In genomic region chr2:216518566-216519119, GRCh38 we compare ENCODE assay signal across 1 cellular context.
TF ChIP-seq lines count a peak whose summit lies in the region.

No MANE protein-coding gene starts in this region.

TF ChIP-seq in HEK293, 187 proteins besides CTCF, POLR2A, EP300 and RAD21 (continued from another document):
- TF ChIP-seq ZNF623 (tag by site-specific recombination; IDR thresholded peaks at IDR 0.05) (peak; percentile 80), ZBTB8A (tag by site-specific recombination; IDR thresholded peaks at IDR 0.05) (peak; percentile 80), ZNF121 (tag by site-specific recombination; IDR thresholded peaks at IDR 0.05) (0 out of 2 replicates have a peak, but pooled peaks have one; percentile 39), ZXDB (tag by site-specific recombination; IDR thresholded peaks at IDR 0.05) (peak; percentile 85), ZNF202 (tag by site-specific recombination; IDR thresholded peaks at IDR 0.05; ENCODE audit: borderline replicate concordance) (peak; percentile 88; the same call in 1 of the 2 replicates), ZFP37 (tag by site-specific recombination; IDR thresholded peaks at IDR 0.05) (peak; percentile 89), ZNF19 (tag by site-specific recombination; IDR thresholded peaks at IDR 0.05; ENCODE audit: low read depth) (0 out of 2 replicates have a peak, but pooled peaks have one; percentile 74), ZNF433 (tag by site-specific recombination; IDR thresholded peaks at IDR 0.05; ENCODE audit: low read depth) (peak; percentile 85), ZNF654 (tag by site-specific recombination; IDR thresholded peaks at IDR 0.05; ENCODE audit: low read depth) (peak; percentile 51), ZNF560 (tag by site-specific recombination; IDR thresholded peaks at IDR 0.05; ENCODE audit: borderline replicate concordance) (peak; percentile 90), ZNF629 (tag by site-specific recombination; IDR thresholded peaks at IDR 0.05) (peak; percentile 67), GFI1B (tag by site-specific recombination; IDR thresholded peaks at IDR 0.05) (0 out of 2 replicates have a peak, but pooled peaks have one; percentile 42), TSHZ1 (tag by site-specific recombination; IDR thresholded peaks at IDR 0.05; ENCODE audit: borderline replicate concordance) (peak; percentile 49; the same call in 1 of the 2 replicates), ZNF138 (tag by site-specific recombination; IDR thresholded peaks at IDR 0.05; ENCODE audit: borderline replicate concordance) (peak; percentile 86; the same call in 1 of the 2 replicates), ZBTB21 (tag by site-specific recombination; IDR thresholded peaks at IDR 0.05) (peak; percentile 54; the same call in 1 of the 2 replicates), ZNF558 (tag by site-specific recombination; IDR thresholded peaks at IDR 0.05) (peak; percentile 91), GLI2 (tag by site-specific recombination; IDR thresholded peaks at IDR 0.05; ENCODE audit: borderline replicate concordance, low read depth) (peak; percentile 51; the same call in 1 of the 2 replicates), ZNF580 (tag by site-specific recombination; IDR thresholded peaks at IDR 0.05) (peak; percentile 65; the same call in 1 of the 2 replicates), ZNF664 (tag by site-specific recombination; IDR thresholded peaks at IDR 0.05) (peak; percentile 62; the same call in 1 of the 2 replicates), ZNF510 (tag by site-specific recombination; IDR thresholded peaks at IDR 0.05; ENCODE audit: insufficient replicate concordance) (peak; percentile 93), ZNF214 (tag by site-specific recombination; IDR thresholded peaks at IDR 0.05; ENCODE audit: borderline replicate concordance) (peak; percentile 23; the same call in 1 of the 2 replicates), OVOL3 (tag by site-specific recombination; IDR thresholded peaks at IDR 0.05) (peak; percentile 70; the same call in 1 of the 2 replicates), ZNF292 (tag by site-specific recombination; IDR thresholded peaks at IDR 0.05; ENCODE audit: borderline replicate concordance, low read depth) (peak; percentile 80; the same call in 1 of the 2 replicates), ZBTB1 (tag by site-specific recombination; IDR thresholded peaks at IDR 0.05) (0 out of 2 replicates have a peak, but pooled peaks have one; percentile 45), ZNF354C (tag by site-specific recombination; IDR thresholded peaks at IDR 0.05; ENCODE audit: borderline replicate concordance, low read depth) (0 out of 2 replicates have a peak, but pooled peaks have one; percentile 39), ZNF404 (tag by site-specific recombination; IDR thresholded peaks at IDR 0.05) (peak; percentile 79; the same call in 1 of the 2 replicates), ZNF555 (tag by site-specific recombination; conservative IDR thresholded peaks at IDR 0.05) (peak; percentile 92), ZNF529 (tag by site-specific recombination; IDR thresholded peaks at IDR 0.05; ENCODE audit: insufficient replicate concordance) (peak; percentile 54), ZNF223 (tag by site-specific recombination; IDR thresholded peaks at IDR 0.05) (peak; percentile 67; the same call in 1 of the 2 replicates), ZNF501 (tag by site-specific recombination; IDR thresholded peaks at IDR 0.05) (peak; percentile 79; the same call in 1 of the 2 replicates), ZBTB11 (tag by site-specific recombination; conservative IDR thresholded peaks at IDR 0.05; ENCODE audit: low read depth) (peak; percentile 87), KLF7 (tag by site-specific recombination; IDR thresholded peaks at IDR 0.05; ENCODE audit: borderline replicate concordance) (peak; percentile 34; the same call in 1 of the 2 replicates), ZNF514 (tag by site-specific recombination; IDR thresholded peaks at IDR 0.05) (peak; percentile 81; the same call in 1 of the 2 replicates), SP3 (tag by site-specific recombination; IDR thresholded peaks at IDR 0.05) (peak; percentile 21; the same call in 1 of the 2 replicates)
- TF ChIP-seq, protein P1, sequence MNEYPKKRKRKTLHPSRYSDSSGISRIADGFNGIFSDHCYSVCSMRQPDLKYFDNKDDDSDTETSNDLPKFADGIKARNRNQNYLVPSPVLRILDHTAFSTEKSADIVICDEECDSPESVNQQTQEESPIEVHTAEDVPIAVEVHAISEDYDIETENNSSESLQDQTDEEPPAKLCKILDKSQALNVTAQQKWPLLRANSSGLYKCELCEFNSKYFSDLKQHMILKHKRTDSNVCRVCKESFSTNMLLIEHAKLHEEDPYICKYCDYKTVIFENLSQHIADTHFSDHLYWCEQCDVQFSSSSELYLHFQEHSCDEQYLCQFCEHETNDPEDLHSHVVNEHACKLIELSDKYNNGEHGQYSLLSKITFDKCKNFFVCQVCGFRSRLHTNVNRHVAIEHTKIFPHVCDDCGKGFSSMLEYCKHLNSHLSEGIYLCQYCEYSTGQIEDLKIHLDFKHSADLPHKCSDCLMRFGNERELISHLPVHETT (tag by site-specific recombination; IDR thresholded peaks at IDR 0.05) = 0 out of 2 replicates have a peak, but pooled peaks have one; percentile 45
- TF ChIP-seq, protein P2, sequence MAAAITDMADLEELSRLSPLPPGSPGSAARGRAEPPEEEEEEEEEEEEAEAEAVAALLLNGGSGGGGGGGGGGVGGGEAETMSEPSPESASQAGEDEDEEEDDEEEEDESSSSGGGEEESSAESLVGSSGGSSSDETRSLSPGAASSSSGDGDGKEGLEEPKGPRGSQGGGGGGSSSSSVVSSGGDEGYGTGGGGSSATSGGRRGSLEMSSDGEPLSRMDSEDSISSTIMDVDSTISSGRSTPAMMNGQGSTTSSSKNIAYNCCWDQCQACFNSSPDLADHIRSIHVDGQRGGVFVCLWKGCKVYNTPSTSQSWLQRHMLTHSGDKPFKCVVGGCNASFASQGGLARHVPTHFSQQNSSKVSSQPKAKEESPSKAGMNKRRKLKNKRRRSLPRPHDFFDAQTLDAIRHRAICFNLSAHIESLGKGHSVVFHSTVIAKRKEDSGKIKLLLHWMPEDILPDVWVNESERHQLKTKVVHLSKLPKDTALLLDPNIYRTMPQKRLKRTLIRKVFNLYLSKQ (tag by site-specific recombination; IDR thresholded peaks at IDR 0.05; ENCODE audit: borderline replicate concordance) = peak; percentile 88; the same call in 1 of the 2 replicates
